Comparison of ENCODE assay signal across 8 cellular contexts in the genomic region with DNA sequence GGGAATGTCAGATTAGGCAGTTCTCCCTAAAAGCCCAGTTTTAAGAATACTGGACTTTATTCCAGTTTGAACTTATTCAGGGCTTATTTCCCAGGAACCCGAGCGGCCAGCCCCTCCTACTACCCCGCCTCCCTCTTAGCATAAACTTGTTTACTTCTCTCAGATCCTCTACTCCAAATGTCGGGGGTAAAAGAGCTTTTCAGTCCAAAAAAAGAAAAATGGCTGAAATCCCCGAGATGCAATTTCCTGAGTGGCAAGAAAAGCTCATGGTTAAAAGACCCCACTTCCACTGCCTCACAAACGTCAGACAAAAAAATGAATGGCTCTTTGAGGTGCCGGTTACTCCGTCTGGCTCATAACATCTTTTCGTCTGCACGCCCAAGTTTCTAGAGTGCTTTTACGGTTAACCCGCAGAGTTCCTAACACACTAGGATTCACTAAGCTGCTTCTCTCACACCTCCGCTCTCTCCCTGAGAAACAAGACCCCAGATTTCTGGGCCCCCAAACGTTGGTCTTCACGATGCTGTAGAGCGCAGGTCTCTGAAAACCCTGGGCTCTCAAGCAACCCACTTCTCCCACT. TPM values are rescaled to one million over a fixed set of nuclear protein-coding genes. Genes with fewer than 3 reads are reported as not detected.
A peak's percentile ranks its signal among the peaks of the same experiment; 100 is the strongest.
DNase-seq lines count a peak whose midpoint lies in the region; ATAC-seq and TF ChIP-seq lines count a peak whose summit lies in the region.

No MANE protein-coding gene starts in this region.

- H3K9me3 ChIP-seq in gastrocnemius medialis: no peaks in the 10 kb centered on the region

- no peak for TF ChIP-seq CTCF in GM12864 (IDR thresholded peaks at IDR 0.05; ENCODE audit: low read depth, low read length, missing control alignments)
- no peak for TF ChIP-seq CTCF in gastrocnemius medialis (IDR thresholded peaks at IDR 0.05 in 4 of 5, conservative IDR thresholded peaks at IDR 0.05 in 1 of 5)

- no peaks in the 10 kb centered on the region for H3K27me3 ChIP-seq in gastrocnemius medialis

- in situ Hi-C loops in gastrocnemius medialis (cut with MboI; ENCODE audit: low sequenced_read_pairs in 4 of 4): no loop called here

- TF ChIP-seq POLR2A in gastrocnemius medialis (IDR thresholded peaks at IDR 0.05): no peak

- DNase-seq in AG08396 (ENCODE audit: low spot score) (peak; percentile 37), GM12864 (ENCODE audit: low read depth) (no peak), NCI-H2171 treated with DMSO at 0.1 percent for 48 hours (lab: John Stamatoyannopoulos, UW) (peak; percentile 36), hepatic stellate cell (ENCODE audit: low spot score) (peak; percentile 30), gastrocnemius medialis (no peak), mesenteric fat pad (ENCODE audit: low spot score) (no peak)

- peaks cover 0 to 35% of the 10 kb centered on the region in 2 donors for H3K36me3 ChIP-seq in gastrocnemius medialis

- H3K4me1 ChIP-seq in gastrocnemius medialis: peaks cover 17 to 19% of the 10 kb centered on the region in 2 donors

- peak in 1 of 2 donors; percentile 19 for ATAC-seq in gastrocnemius medialis
- no peak for ATAC-seq in GM19023 (IDR thresholded peaks at IDR 0.05; ENCODE audit: unreplicated experiment)

- intact Hi-C loops in gastrocnemius medialis (cut with DNase I; ENCODE audit: low total_unique reads): loop anchor here (2.0 to 5.0 kb wide), 3 partner anchors 35 to 426 kb away; a partner anchor contains a TSS

- H3K4me3 ChIP-seq in GM12864 (ENCODE audit: low read depth, low read length) (peak overlapping the region; percentile 99), gastrocnemius medialis (peak overlapping the region; percentile 80 to 95 (median 92))

- H3K27ac ChIP-seq in angular gyrus (ENCODE audit: low read depth, low read length): peak overlapping the region; percentile 93
- H3K27ac ChIP-seq in gastrocnemius medialis: peak overlapping the region; percentile 88 to 96 (median 95)

RNA-seq across cellular contexts. Expression of a gene that starts 0.4 kb away (rescaled TPM):
- 10 to 100 TPM; 20.2 to 28.0 (median 24.1) TPM for total RNA-seq in gastrocnemius medialis
- 23.8 TPM for total RNA-seq in mesenteric fat pad

RNA-seq across cellular contexts. Expression of a gene that starts 0.9 kb away (rescaled TPM):
- total RNA-seq in gastrocnemius medialis (under 1 TPM in 2 of 4 donors, not detected in 2; 0.75 to 0.89 TPM), mesenteric fat pad (not detected)

RNA-seq across cellular contexts. Expression of a gene that starts 35.1 kb away (rescaled TPM):
- total RNA-seq in gastrocnemius medialis (10 to 100 TPM in 2 of 4 donors, 1 to 10 TPM in 2; 7.7 to 11.7 (median 10.4) TPM), mesenteric fat pad (18.1 TPM)

RNA-seq across cellular contexts. Expression of a gene that starts 38.8 kb away (rescaled TPM):
- under 1 TPM in 2 of 4 donors, not detected in 2; 0.51 TPM for total RNA-seq in gastrocnemius medialis
- 0.71 TPM for total RNA-seq in mesenteric fat pad

Comparison
In these comparisons a context has a peak if more than half of its experiments do, and no peak if none do; other contexts are left out.
1. DNase-seq: peak in AG08396 (single experiment), NCI-H2171 treated with DMSO at 0.1 percent for 48 hours (single experiment) and hepatic stellate cell (single experiment); none in GM12864 (single experiment), gastrocnemius medialis (0 of 2) and mesenteric fat pad (single experiment).